8 cellular contexts compared by ENCODE assay signal in genomic region chr2:62195421-62196277, GRCh38. TPM values are rescaled to one million over a fixed set of nuclear protein-coding genes. Genes with fewer than 3 reads are reported as not detected.
DNase-seq lines count a peak whose midpoint lies in the region; ATAC-seq and TF ChIP-seq lines count a peak whose summit lies in the region.

A gene with protein sequence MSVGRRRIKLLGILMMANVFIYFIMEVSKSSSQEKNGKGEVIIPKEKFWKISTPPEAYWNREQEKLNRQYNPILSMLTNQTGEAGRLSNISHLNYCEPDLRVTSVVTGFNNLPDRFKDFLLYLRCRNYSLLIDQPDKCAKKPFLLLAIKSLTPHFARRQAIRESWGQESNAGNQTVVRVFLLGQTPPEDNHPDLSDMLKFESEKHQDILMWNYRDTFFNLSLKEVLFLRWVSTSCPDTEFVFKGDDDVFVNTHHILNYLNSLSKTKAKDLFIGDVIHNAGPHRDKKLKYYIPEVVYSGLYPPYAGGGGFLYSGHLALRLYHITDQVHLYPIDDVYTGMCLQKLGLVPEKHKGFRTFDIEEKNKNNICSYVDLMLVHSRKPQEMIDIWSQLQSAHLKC (plus strand): TSS chr2:62196115. CDS start chr2:62222221, 26,106 bp downstream.

- no peaks in the 10 kb centered on the region for H4K20me1 ChIP-seq in fibroblast of lung (ENCODE audit: control insufficient read depth, extremely low read depth, insufficient read depth, low read length)

- H3K27me3 Mint-ChIP-seq in CD8-positive, alpha-beta T cell (ENCODE audit: low read depth) = no peaks in the 10 kb centered on the region
- H3K27me3 Mint-ChIP-seq in activated T-helper 17 cell treated with anti-CD3 and anti-CD28 coated beads, Interleukin-2, amount 50 U/mL, for 72 hours = no peaks in the 10 kb centered on the region
- no peaks in the 10 kb centered on the region for H3K27me3 Mint-ChIP-seq in naive thymus-derived CD8-positive, alpha-beta T cell
- no peaks in the 10 kb centered on the region for H3K27me3 Mint-ChIP-seq in stimulated activated naive B cell treated with anti-CD40 and anti-IgM and Interleukin-4, amounts not matched to agents 10 μg/mL and 1 μg/mL and 100 μg/mL, for 72 hours

- H3K4me1 ChIP-seq in CD8-positive, alpha-beta T cell (ENCODE audit: insufficient read depth, low read length) = peaks cover 40% of the 10 kb centered on the region
- H3K4me1 ChIP-seq in fibroblast of lung (ENCODE audit: control insufficient read depth, extremely low read depth, insufficient read depth, low read length) = peaks cover 2% of the 10 kb centered on the region

- intact Hi-C loops in CD8-positive, alpha-beta T cell (cut with DNase I, micrococcal nuclease) = loop anchor here (1.0 to 10.0 kb wide), 20 partner anchors 15 to 1649 kb away; partner anchors contain the start of genes EHBP1 (in 2 of the 2), USP34 (in 2 of the 2), XPO1 (in 2 of the 2) and CCT4 (in 1 of the 2)

- peak within 1 kb of the TSS; percentile 96 for H2AFZ ChIP-seq in fibroblast of lung (ENCODE audit: low read length)

- H3K9me3 ChIP-seq in CD8-positive, alpha-beta T cell (ENCODE audit: low read length) = no peaks in the 10 kb centered on the region
- H3K9me3 ChIP-seq in fibroblast of lung (ENCODE audit: control insufficient read depth, insufficient read depth, low read depth, low read length) = no peaks in the 10 kb centered on the region

- peaks cover 14% of the 10 kb centered on the region for H3K79me2 ChIP-seq in fibroblast of lung (ENCODE audit: control insufficient read depth, insufficient read depth, low read length)

- peak within 1 kb of the TSS; percentile 93 for H3K4me3 ChIP-seq in CD8-positive, alpha-beta T cell (ENCODE audit: low read depth, low read length)
- peak within 1 kb of the TSS; percentile 75 to 95 (median 94) for H3K4me3 ChIP-seq in fibroblast of lung (replicated peaks in 1 of 4; ENCODE audit: control extremely low read depth in 1 of 4, insufficient read depth in 1 of 4, low read depth in 3 of 4, low read length in 4 of 4)

- peak within 1 kb of the TSS; percentile 89 for H3K4me2 ChIP-seq in fibroblast of lung (ENCODE audit: extremely low read depth, insufficient read depth, low read length)

- POLR2A ChIA-PET in CD8-positive, alpha-beta T cell (lab: Charles Lee) = interaction anchor here (0.6 to 1.8 kb wide), 5 partner anchors 11 to 1168 kb away, joined by 3 to 4 read pairs (median 3); no protein-coding TSS in a partner anchor
- POLR2A ChIA-PET in naive thymus-derived CD8-positive, alpha-beta T cell (lab: Charles Lee) = interaction anchor here (0.5 to 1.1 kb wide), 5 partner anchors 11 to 110 kb away, joined by 3 to 5 read pairs (median 3); no protein-coding TSS in a partner anchor

- TF ChIP-seq CTCF in CD8-positive, alpha-beta T cell (IDR thresholded peaks at IDR 0.05) = no peak
- no peak for TF ChIP-seq CTCF in fibroblast of lung (conservative IDR thresholded peaks at IDR 0.05 in 1 of 2, IDR thresholded peaks at IDR 0.05 in 1 of 2; ENCODE audit: low read depth in 1 of 2, low read length in 2 of 2)

- H3K4me1 Mint-ChIP-seq in CD8-positive, alpha-beta T cell (ENCODE audit: low read depth) = peaks cover 32% of the 10 kb centered on the region
- H3K4me1 Mint-ChIP-seq in activated T-helper 17 cell treated with anti-CD3 and anti-CD28 coated beads, Interleukin-2, amount 50 U/mL, for 72 hours = peaks cover 24% of the 10 kb centered on the region
- peaks cover 27 to 41% (median 38%) of the 10 kb centered on the region in 4 donors for H3K4me1 Mint-ChIP-seq in naive thymus-derived CD8-positive, alpha-beta T cell
- peaks cover 29 to 46% of the 10 kb centered on the region in 2 donors for H3K4me1 Mint-ChIP-seq in stimulated activated naive B cell treated with anti-CD40 and anti-IgM and Interleukin-4, amounts not matched to agents 10 μg/mL and 1 μg/mL and 100 μg/mL, for 72 hours

- peak; percentile 79 to 92 (median 82) for DNase-seq in CD8-positive, alpha-beta T cell
- DNase-seq in RKO (ENCODE audit: low spot score) = peak; percentile 79
- peak; percentile 61 to 67 for DNase-seq in fibroblast of lung (ENCODE audit: low read depth in 2 of 2)
- peak; percentile 71 to 92 (median 86) for DNase-seq in naive thymus-derived CD8-positive, alpha-beta T cell
- peak; percentile 66 for DNase-seq in stimulated activated naive B cell treated with anti-CD40 and anti-IgM and Interleukin-4, amounts not matched to agents 10 μg/mL and 1 μg/mL and 100 μg/mL, for 72 hours

- H3K36me3 ChIP-seq in CD8-positive, alpha-beta T cell (ENCODE audit: insufficient read depth, low read length) = no peaks in the 10 kb centered on the region
- no peaks in the 10 kb centered on the region for H3K36me3 ChIP-seq in fibroblast of lung (ENCODE audit: control insufficient read depth, insufficient read depth, low read length)

- H3K4me3 Mint-ChIP-seq in CD8-positive, alpha-beta T cell = peak within 1 kb of the TSS; percentile 91
- H3K4me3 Mint-ChIP-seq in activated T-helper 17 cell treated with anti-CD3 and anti-CD28 coated beads, Interleukin-2, amount 50 U/mL, for 72 hours = peak within 1 kb of the TSS; percentile 81
- H3K4me3 Mint-ChIP-seq in naive thymus-derived CD8-positive, alpha-beta T cell = peak within 1 kb of the TSS; percentile 83 to 96 (median 93)
- H3K4me3 Mint-ChIP-seq in stimulated activated naive B cell treated with anti-CD40 and anti-IgM and Interleukin-4, amounts not matched to agents 10 μg/mL and 1 μg/mL and 100 μg/mL, for 72 hours = peak within 1 kb of the TSS; percentile 87 to 96

- peak within 1 kb of the TSS; percentile 78 for H3K9ac ChIP-seq in fibroblast of lung (ENCODE audit: insufficient read depth, low read length)

- CTCF ChIA-PET in CD8-positive, alpha-beta T cell (lab: Charles Lee) = interaction anchor here (0.6 to 1.1 kb wide), 2 partner anchors 143 to 217 kb away, joined by 3 to 4 read pairs; no protein-coding TSS in a partner anchor

- peaks cover 5% of the 10 kb centered on the region for H3K36me3 Mint-ChIP-seq in CD8-positive, alpha-beta T cell
- peaks cover 17% of the 10 kb centered on the region for H3K36me3 Mint-ChIP-seq in activated T-helper 17 cell treated with anti-CD3 and anti-CD28 coated beads, Interleukin-2, amount 50 U/mL, for 72 hours (ENCODE audit: low read depth)
- H3K36me3 Mint-ChIP-seq in naive thymus-derived CD8-positive, alpha-beta T cell = no peaks in the 10 kb centered on the region
- H3K36me3 Mint-ChIP-seq in stimulated activated naive B cell treated with anti-CD40 and anti-IgM and Interleukin-4, amounts not matched to agents 10 μg/mL and 1 μg/mL and 100 μg/mL, for 72 hours = peaks cover 1 to 9% of the 10 kb centered on the region in 2 donors

- no peaks in the 10 kb centered on the region for H3K27me3 ChIP-seq in CD8-positive, alpha-beta T cell (ENCODE audit: insufficient read depth, low read length)
- no peaks in the 10 kb centered on the region for H3K27me3 ChIP-seq in fibroblast of lung (ENCODE audit: control insufficient read depth, insufficient read depth, low read length)

- peak within 1 kb of the TSS; percentile 86 for H3K27ac ChIP-seq in CD8-positive, alpha-beta T cell (ENCODE audit: low read depth, low read length)
- H3K27ac ChIP-seq in fibroblast of lung (ENCODE audit: insufficient read depth, low read length) = peak within 1 kb of the TSS; percentile 74

- peak within 1 kb of the TSS; percentile 91 for H3K27ac Mint-ChIP-seq in CD8-positive, alpha-beta T cell
- no peak within 1 kb of the TSS for H3K27ac Mint-ChIP-seq in activated T-helper 17 cell treated with anti-CD3 and anti-CD28 coated beads, Interleukin-2, amount 50 U/mL, for 72 hours
- peak within 1 kb of the TSS; percentile 86 to 95 (median 92) for H3K27ac Mint-ChIP-seq in naive thymus-derived CD8-positive, alpha-beta T cell
- H3K27ac Mint-ChIP-seq in stimulated activated naive B cell treated with anti-CD40 and anti-IgM and Interleukin-4, amounts not matched to agents 10 μg/mL and 1 μg/mL and 100 μg/mL, for 72 hours = peak within 1 kb of the TSS; percentile 96

- ATAC-seq in CD8-positive, alpha-beta T cell = peak; percentile 75
- ATAC-seq in GM19372 (IDR thresholded peaks at IDR 0.05; ENCODE audit: low read depth, unreplicated experiment) (peak; percentile 49), HG03565 (IDR thresholded peaks at IDR 0.05; ENCODE audit: unreplicated experiment) (peak; percentile 36)
- peak; percentile 76 for ATAC-seq in activated T-helper 17 cell treated with anti-CD3 and anti-CD28 coated beads, Interleukin-2, amount 50 U/mL, for 72 hours (replicated peaks)
- ATAC-seq in naive thymus-derived CD8-positive, alpha-beta T cell = peak; percentile 69 to 70
- peak; percentile 71 to 79 for ATAC-seq in stimulated activated naive B cell treated with anti-CD40 and anti-IgM and Interleukin-4, amounts not matched to agents 10 μg/mL and 1 μg/mL and 100 μg/mL, for 72 hours (replicated peaks)

- H3K9me3 Mint-ChIP-seq in CD8-positive, alpha-beta T cell = no peaks in the 10 kb centered on the region
- no peaks in the 10 kb centered on the region for H3K9me3 Mint-ChIP-seq in activated T-helper 17 cell treated with anti-CD3 and anti-CD28 coated beads, Interleukin-2, amount 50 U/mL, for 72 hours
- no peaks in the 10 kb centered on the region for H3K9me3 Mint-ChIP-seq in naive thymus-derived CD8-positive, alpha-beta T cell
- H3K9me3 Mint-ChIP-seq in stimulated activated naive B cell treated with anti-CD40 and anti-IgM and Interleukin-4, amounts not matched to agents 10 μg/mL and 1 μg/mL and 100 μg/mL, for 72 hours = no peaks in the 10 kb centered on the region

RNA-seq across cellular contexts. Expression of the gene that starts here (rescaled TPM):
- total RNA-seq in CD8-positive, alpha-beta T cell = 10 to 100 TPM; 74.1 to 77.9 TPM
- 10 to 100 TPM; 15.0 to 20.1 TPM for total RNA-seq in activated T-helper 17 cell treated with anti-CD3 and anti-CD28 coated beads, Interleukin-2, amount 50 U/mL, for 72 hours
- 13.4 and 15.4 TPM in 2 replicates for total RNA-seq in fibroblast of lung
- 10.7 and 13.0 TPM in 2 replicates for polyA plus RNA-seq in fibroblast of lung
- polyA plus RNA-seq in fibroblast of lung (2012) = 7.5 and 9.0 TPM in 2 replicates
- 5.6 and 11.1 TPM in 2 replicates for polyA minus RNA-seq in fibroblast of lung (ENCODE audit: low replicate concordance)
- 10 to 100 TPM; 20.7 to 22.8 TPM for total RNA-seq in naive thymus-derived CD8-positive, alpha-beta T cell
- polyA plus RNA-seq in naive thymus-derived CD8-positive, alpha-beta T cell = 10 to 100 TPM; 20.0 to 31.0 (median 27.0) TPM

Comparison
In these comparisons a context has a peak if more than half of its experiments do, and no peak if none do; other contexts are left out.
1. Peak in every context shown above with its lines: DNase-seq, ATAC-seq, H3K4me3 ChIP-seq and H3K27ac ChIP-seq.